In the genomic region with DNA sequence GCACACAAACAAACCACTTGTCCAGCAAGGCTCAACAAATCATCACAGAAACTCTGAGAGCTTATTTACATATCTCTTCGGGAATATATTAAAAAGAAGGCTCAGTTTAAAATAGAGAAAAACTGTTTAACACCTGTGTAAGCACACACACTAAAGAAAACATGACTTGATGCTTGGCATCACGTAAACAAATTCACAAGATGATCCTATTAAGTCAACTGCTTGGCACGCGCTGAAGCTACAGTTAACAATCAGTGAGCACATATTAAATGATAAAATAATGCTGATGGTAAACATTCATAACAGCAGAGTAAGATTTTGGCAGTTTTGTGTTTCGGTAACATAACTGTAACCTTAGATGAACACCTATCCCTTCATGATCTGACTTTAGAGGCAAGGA, we compare ENCODE assay signal across 24 cellular contexts.
"Had no signal": no experiment of that assay in that cellular context is flagged by ENCODE, and none has a peak within 500 bp of the region (broad histone marks: within the 10 kb centered on the region; RNA-seq: fewer than 3 reads in every experiment).

No MANE protein-coding gene starts in this region.

- H3K27ac ChIP-seq: cardiac muscle cell, right lobe of liver, testis had no signal

- H3K27ac Mint-ChIP-seq: activated naive CD8-positive, alpha-beta T cell; T-helper 2 cell treated with Interferon-gamma antibody and Interleukin-4, amounts not matched to agents 5 μg/mL and 100 μg/mL, for 36 hours had no signal

- H3K4me3 ChIP-seq: cardiac muscle cell, colonic mucosa, dorsolateral prefrontal cortex, gastrocnemius medialis, hepatocyte, right lobe of liver, testis, transverse colon had no signal

- H3K27me3 Mint-ChIP-seq: activated naive CD8-positive, alpha-beta T cell had no signal

- H3K36me3 ChIP-seq: cardiac muscle cell, colonic mucosa had no signal

- H3K27me3 ChIP-seq: gastrocnemius medialis, hepatocyte, right lobe of liver, testis, transverse colon had no signal

- H3K9me3 ChIP-seq: colonic mucosa, gastrocnemius medialis, right lobe of liver, testis, transverse colon had no signal

- DNase-seq: activated CD4-positive, alpha-beta T cell treated with anti-CD3 and anti-CD28 coated beads for 4 hours; activated CD4-positive, alpha-beta T cell treated with anti-CD3 and anti-CD28 coated beads, Interleukin-2, amount 50 U/mL, for 4 hours; activated CD8-positive, alpha-beta memory T cell treated with anti-CD3 and anti-CD28 coated beads for 24 hours; activated effector memory CD4-positive, alpha-beta T cell treated with Interleukin-2 at 50 U/mL for 16 hours; activated naive CD4-positive, alpha-beta T cell treated with Interleukin-2 at 50 U/mL for 16 hours; cerebellar nuclear complex; colonic mucosa; dorsolateral prefrontal cortex; effector memory CD4-positive, alpha-beta T cell; erythroblast; islet precursor cell; left cardiac atrium; left ventricle myocardium superior; right lobe of liver; stimulated activated CD4-positive, alpha-beta T cell treated with anti-CD3 and anti-CD28 coated beads, Interleukin-4, amount 100 ng/mL, for 1 hour; stimulated activated naive CD8-positive, alpha-beta T cell treated with anti-CD3 and anti-CD28 coated beads, Interleukin-15, Interleukin-2, amounts not matched to agents 100 U/mL and 50 U/mL, for 24 hours; testis; transverse colon had no signal

- H3K9me3 Mint-ChIP-seq: nephron; T-helper 2 cell treated with Interferon-gamma antibody and Interleukin-4, amounts not matched to agents 5 μg/mL and 100 μg/mL, for 36 hours had no signal

- H3K4me3 Mint-ChIP-seq: activated naive CD8-positive, alpha-beta T cell; T-helper 2 cell treated with Interferon-gamma antibody and Interleukin-4, amounts not matched to agents 5 μg/mL and 100 μg/mL, for 36 hours had no signal
